1 cellular context compared by ENCODE assay signal in genomic region chr17:1414634-1415033, GRCh38.
TF ChIP-seq lines count a peak whose summit lies in the region.

No MANE protein-coding gene starts in this region.

TF ChIP-seq in IMR-90, 13 proteins besides CTCF, POLR2A, EP300 and RAD21:
- TF ChIP-seq MAZ (IDR thresholded peaks at IDR 0.05; ENCODE audit: borderline replicate concordance, low read depth, low read length) = no peak
- TF ChIP-seq MAFK (IDR thresholded peaks at IDR 0.05; ENCODE audit: low read depth, low read length) = no peak
- TF ChIP-seq SMC3 (IDR thresholded peaks at IDR 0.05; ENCODE audit: low read depth, low read length) = no peak
- TF ChIP-seq RCOR1 (IDR thresholded peaks at IDR 0.05; ENCODE audit: insufficient replicate concordance, low read length) = no peak
- TF ChIP-seq FOS (IDR thresholded peaks at IDR 0.05; ENCODE audit: low read depth, low read length) = no peak
- TF ChIP-seq CEBPB (IDR thresholded peaks at IDR 0.05; ENCODE audit: low read depth, low read length) = no peak
- TF ChIP-seq CHD1 (IDR thresholded peaks at IDR 0.05; ENCODE audit: low read depth, low read length) = no peak
- TF ChIP-seq ELK1 (IDR thresholded peaks at IDR 0.05; ENCODE audit: borderline replicate concordance, low read depth, low read length) = no peak
- no peak for TF ChIP-seq NFE2L2 (IDR thresholded peaks at IDR 0.05; ENCODE audit: low read depth, low read length)
- TF ChIP-seq MXI1 (IDR thresholded peaks at IDR 0.05; ENCODE audit: borderline replicate concordance, low read depth, low read length) = no peak
- no peak for TF ChIP-seq USF2 (IDR thresholded peaks at IDR 0.05; ENCODE audit: low read depth, low read length)
- no peak for TF ChIP-seq BHLHE40 (IDR thresholded peaks at IDR 0.05; ENCODE audit: low read depth, low read length)
